In genomic region chr16:23944381-23944780, GRCh38 we compare ENCODE assay signal across 2 cellular contexts.
TF ChIP-seq lines count a peak whose summit lies in the region.

No MANE protein-coding gene starts in this region.

TF ChIP-seq in HEK293, 187 proteins besides CTCF, POLR2A, EP300 and RAD21 (continues in another document):
- no peak for TF ChIP-seq ZSCAN4 (tag by site-specific recombination; IDR thresholded peaks at IDR 0.05)
- TF ChIP-seq HOXD13 (CRISPR knock-in tag; IDR thresholded peaks at IDR 0.05; ENCODE audit: borderline replicate concordance): no peak
- no peak for TF ChIP-seq ZFP3 (tag by site-specific recombination; IDR thresholded peaks at IDR 0.05; ENCODE audit: low read depth)
- no peak for TF ChIP-seq ZNF596 (tag by site-specific recombination; IDR thresholded peaks at IDR 0.05)
- TF ChIP-seq BCL6B (tag by site-specific recombination; IDR thresholded peaks at IDR 0.05): no peak
- TF ChIP-seq ZNF600 (tag by site-specific recombination; IDR thresholded peaks at IDR 0.05): 0 out of 2 replicates have a peak, but pooled peaks have one; percentile 31
- TF ChIP-seq ZSCAN5A (tag by site-specific recombination; IDR thresholded peaks at IDR 0.05): no peak
- no peak for TF ChIP-seq ZNF404 (tag by site-specific recombination; IDR thresholded peaks at IDR 0.05)
- no peak for TF ChIP-seq ZNF223 (tag by site-specific recombination; IDR thresholded peaks at IDR 0.05)
- TF ChIP-seq ZNF416 (tag by site-specific recombination; IDR thresholded peaks at IDR 0.05): no peak
- no peak for TF ChIP-seq ZNF423 (tag by site-specific recombination; IDR thresholded peaks at IDR 0.05)
- TF ChIP-seq ZSCAN18 (tag by site-specific recombination; IDR thresholded peaks at IDR 0.05): no peak
- TF ChIP-seq ZBTB21 (tag by site-specific recombination; IDR thresholded peaks at IDR 0.05): peak; percentile 57
- peak; percentile 57 for TF ChIP-seq ZNF629 (tag by site-specific recombination; IDR thresholded peaks at IDR 0.05)
- no peak for TF ChIP-seq ELK4 (IDR thresholded peaks at IDR 0.05; ENCODE audit: borderline replicate concordance, low read depth, low read length)
- no peak for TF ChIP-seq ZNF449 (tag by site-specific recombination; IDR thresholded peaks at IDR 0.05)
- TF ChIP-seq ZNF692 (tag by site-specific recombination; IDR thresholded peaks at IDR 0.05): peak; percentile 97
- peak; percentile 43 for TF ChIP-seq ZNF335 (tag by site-specific recombination; conservative IDR thresholded peaks at IDR 0.05)

TF ChIP-seq in K562, 482 proteins besides CTCF, POLR2A, EP300 and RAD21:
- TF ChIP-seq NRF1 (conservative IDR thresholded peaks at IDR 0.05 in 1 of 2, IDR thresholded peaks at IDR 0.05 in 1 of 2) (no peak), RBM25 (IDR thresholded peaks at IDR 0.05; ENCODE audit: low read depth, low read length, severe bottlenecking) (no peak), E2F3 (CRISPR knock-in tag; IDR thresholded peaks at IDR 0.05) (no peak), PRDM10 (IDR thresholded peaks at IDR 0.05; ENCODE audit: partially characterized antibody) (no peak), ATF3 (IDR thresholded peaks at IDR 0.05) (peak; percentile 41; the same call in 1 of the 2 replicates), ATF3 (CRISPR knock-in tag; conservative IDR thresholded peaks at IDR 0.05) (no peak), KLF10 (CRISPR knock-in tag; IDR thresholded peaks at IDR 0.05) (no peak), FOSL1 (tag; conservative IDR thresholded peaks at IDR 0.05) (peak; percentile 47), RFX1 (IDR thresholded peaks at IDR 0.05) (no peak), TAL1 (IDR thresholded peaks at IDR 0.05) (no peak)
